Comparison of ENCODE assay signal across 8 cellular contexts in the genomic region with DNA sequence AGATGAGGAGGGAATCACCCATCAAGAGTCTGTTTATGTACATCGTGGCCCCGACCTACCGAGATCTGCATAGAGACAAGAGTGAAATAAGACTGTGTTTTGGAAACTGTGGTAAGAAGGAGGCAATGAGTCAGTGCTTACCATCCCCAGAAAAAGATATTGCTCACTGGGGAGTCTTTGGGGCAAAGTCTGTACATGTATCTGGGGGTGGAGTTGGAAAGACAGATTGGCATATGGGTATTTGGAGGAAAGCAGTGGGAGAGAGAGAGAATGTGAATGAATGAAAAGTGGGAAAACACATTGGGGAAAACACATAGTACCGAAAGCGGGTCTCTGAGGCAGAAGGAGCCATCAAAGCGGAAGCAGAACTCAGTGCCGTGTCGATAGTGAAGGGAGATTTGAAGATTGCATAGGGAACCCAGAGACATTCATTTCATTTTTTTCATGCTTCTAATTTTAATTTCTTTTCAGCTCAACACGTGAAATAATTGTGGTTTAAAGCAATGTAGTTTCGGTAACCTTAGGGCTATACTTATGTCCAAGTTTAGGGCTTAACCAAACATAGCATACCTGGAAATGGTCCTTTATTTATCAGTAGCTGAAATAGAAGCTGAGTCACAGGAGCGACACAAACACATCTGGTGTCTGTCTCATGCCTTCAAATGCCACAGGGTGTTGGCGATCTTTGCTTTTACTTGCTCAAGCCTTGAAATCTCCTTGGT.
A peak's percentile ranks its signal among the peaks of the same experiment; 100 is the strongest.
DNase-seq lines count a peak whose midpoint lies in the region; ATAC-seq and TF ChIP-seq lines count a peak whose summit lies in the region.

No MANE protein-coding gene starts in this region.

- peak overlapping the region in 1 of 2 donors; percentile 15 for H3K9ac ChIP-seq in duodenal mucosa (ENCODE audit: low read depth in 1 of 2, low read length in 2 of 2)

- H3K27ac Mint-ChIP-seq in activated B cell treated with CpG ODN at 0.5 μM for 24 hours, result peak overlapping the region; percentile 94

- H3K27ac ChIP-seq in duodenal mucosa (ENCODE audit: low read depth, low read length), result peak overlapping the region; percentile 27

- no peaks in the 10 kb centered on the region for H3K9me3 Mint-ChIP-seq in activated B cell treated with CpG ODN at 0.5 μM for 24 hours

- TF ChIP-seq CTCF in activated B cell treated with CpG ODN at 0.5 μM for 24 hours (IDR thresholded peaks at IDR 0.05), result no peak

- in situ Hi-C loops in ACHN (cut with HindIII; ENCODE audit: low pct_ligation_motif_present, low pct_unique_long_range_greater_than_20kb, low sequenced_read_pairs), result no loop called here

- intact Hi-C loops in activated B cell treated with CpG ODN at 0.5 μM for 24 hours (cut with micrococcal nuclease), result loop anchor here (1.0 to 5.0 kb wide), 13 partner anchors 10 to 388 kb away; partner anchors contain the start of gene CD44

- ATAC-seq in GM19351 (IDR thresholded peaks at IDR 0.05; ENCODE audit: unreplicated experiment), result peak; percentile 76
- ATAC-seq in HG03432 (IDR thresholded peaks at IDR 0.05; ENCODE audit: unreplicated experiment), result peak; percentile 76
- ATAC-seq in activated B cell treated with CpG ODN at 0.5 μM for 24 hours (ENCODE audit: low read depth), result peak; percentile 66

- H3K27me3 ChIP-seq in duodenal mucosa (ENCODE audit: control insufficient read depth in 1 of 2, insufficient read depth in 2 of 2, low read length in 2 of 2), result no peaks in the 10 kb centered on the region

- H3K9me3 ChIP-seq in duodenal mucosa (ENCODE audit: control insufficient read depth in 1 of 2, low read length in 2 of 2), result no peaks in the 10 kb centered on the region

- peak overlapping the region; percentile 36 to 40 for H3K4me3 ChIP-seq in duodenal mucosa (ENCODE audit: low read depth in 1 of 2, low read length in 2 of 2)

- CTCF ChIA-PET in activated B cell treated with CpG ODN at 0.5 μM for 24 hours (lab: Charles Lee), result interaction anchor here (1.0 to 2.0 kb wide), 3 partner anchors 34 to 123 kb away, joined by 3 to 6 read pairs (median 4); no protein-coding TSS in a partner anchor

- no peaks in the 10 kb centered on the region for H3K27me3 Mint-ChIP-seq in activated B cell treated with CpG ODN at 0.5 μM for 24 hours

- no peaks in the 10 kb centered on the region for H3K36me3 Mint-ChIP-seq in activated B cell treated with CpG ODN at 0.5 μM for 24 hours (ENCODE audit: low read depth)

- no peaks in the 10 kb centered on the region for H3K36me3 ChIP-seq in duodenal mucosa (ENCODE audit: control insufficient read depth in 1 of 2, insufficient read depth in 2 of 2, low read length in 2 of 2)

- H3K4me1 ChIP-seq in duodenal mucosa (ENCODE audit: control insufficient read depth in 1 of 2, insufficient read depth in 2 of 2, low read length in 2 of 2), result peaks cover 1 to 11% of the 10 kb centered on the region in 2 donors

- DNase-seq in ACHN (peak; percentile 36), activated B cell treated with CpG ODN at 0.5 μM for 24 hours (no peak), SK-N-DZ (ENCODE audit: low spot score) (no peak), DMS114 treated with DMSO at 0.1 percent for 48 hours (lab: John Stamatoyannopoulos, UW; ENCODE audit: unreplicated experiment) (no peak)
- peak; percentile 78 for DNase-seq in stimulated activated CD4-positive, alpha-beta T cell treated with anti-CD3 and anti-CD28 coated beads, Interleukin-4, amount 100 ng/mL, for 24 hours

- POLR2A ChIA-PET in activated B cell treated with CpG ODN at 0.5 μM for 24 hours (lab: Charles Lee), result interaction anchor here (0.6 to 2.1 kb wide), 29 partner anchors 10 to 142 kb away, joined by 3 to 23 read pairs (median 4); partner anchors contain the start of gene CD44

- H3K4me1 Mint-ChIP-seq in activated B cell treated with CpG ODN at 0.5 μM for 24 hours, result peaks cover 75% of the 10 kb centered on the region

- H3K4me3 Mint-ChIP-seq in activated B cell treated with CpG ODN at 0.5 μM for 24 hours, result peak overlapping the region; percentile 77

Comparison
In these comparisons a context has a peak if more than half of its experiments do, and no peak if none do; other contexts are left out.
1. DNase-seq: peak in ACHN (single experiment) and stimulated activated CD4-positive, alpha-beta T cell treated with anti-CD3 and anti-CD28 coated beads, Interleukin-4, amount 100 ng/mL, for 24 hours (single experiment); none in activated B cell treated with CpG ODN at 0.5 μM for 24 hours (single experiment), SK-N-DZ (single experiment) and DMS114 treated with DMSO at 0.1 percent for 48 hours (single experiment).
2. Peak in every context shown above with its lines, with median percentiles within 50 percentile points of each other: ATAC-seq.